ENCODE assay signal across 34 cellular contexts in the genomic region with DNA sequence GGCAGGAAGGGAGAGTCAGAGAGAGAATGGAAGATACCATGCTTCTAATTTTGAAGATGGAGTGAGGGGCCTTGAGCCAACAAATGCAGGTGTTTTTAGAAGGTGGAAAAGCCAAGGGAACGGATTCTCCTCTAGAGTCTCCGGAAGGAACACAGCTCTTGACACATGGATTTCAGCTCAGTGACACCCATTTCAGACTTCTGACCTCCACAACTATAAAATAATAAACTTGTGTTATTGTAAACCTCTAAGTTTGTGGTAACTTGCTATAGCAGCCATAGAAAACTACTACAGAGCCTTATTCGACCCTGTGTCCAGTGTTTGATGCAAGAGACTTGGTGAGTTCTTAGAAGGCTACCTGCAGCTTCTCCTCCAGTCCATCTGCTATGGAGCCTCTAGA. TPM values are rescaled to one million over a fixed set of nuclear protein-coding genes. Genes with fewer than 3 reads are reported as not detected.
"Had no signal": no experiment of that assay in that cellular context is flagged by ENCODE, and none has a peak within 500 bp of the region (broad histone marks: within the 10 kb centered on the region; RNA-seq: fewer than 3 reads in every experiment).

No MANE protein-coding gene starts in this region.

- H3K27me3 ChIP-seq: adrenal gland, body of pancreas, breast epithelium had no signal

- H3K27ac ChIP-seq: adrenal gland, body of pancreas, brain microvascular endothelial cell, breast epithelium, VCaP had no signal

- H3K4me1 ChIP-seq: adrenal gland, body of pancreas, breast epithelium had no signal

- H3K27ac Mint-ChIP-seq: activated B cell treated with CpG ODN at 0.5 μM for 24 hours; activated CD4-positive, alpha-beta memory T cell treated with anti-CD3 and anti-CD28 coated beads for 36 hours; activated CD4-positive, alpha-beta T cell treated with anti-CD3 and anti-CD28 coated beads, Interleukin-2, amount 10 ng/mL, durations not matched to agents 24 days and 14 days; activated naive CD4-positive, alpha-beta T cell treated with anti-CD3 and anti-CD28 coated beads for 36 hours; activated T-cell treated with anti-CD3 and anti-CD28 coated beads, Interleukin-2, amount 50 U/mL, for 72 hours; activated T-helper 1 cell treated with anti-CD3 and anti-CD28 coated beads, Interleukin-12 subunit alpha, Interleukin-12 subunit beta, Interleukin-2, Interleukin-4 antibody, amounts not matched to agents 30 ng/mL and 10 ng/mL and 1 ng/mL, durations not matched to agents 14 hours and 24 hours and 36 hours; activated T-helper 17 cell treated with anti-CD3 and anti-CD28 coated beads, Interleukin-2, amount 50 U/mL, for 72 hours; T-helper 1 cell treated with Interleukin-12 subunit alpha and Interleukin-12 subunit beta and Interleukin-4 antibody, amounts not matched to agents 30 μg/mL and 1 μg/mL, for 36 hours; T-helper 2 cell treated with Interferon-gamma antibody and Interleukin-4, amounts not matched to agents 5 μg/mL and 100 μg/mL, for 36 hours had no signal

- ATAC-seq: activated naive CD4-positive, alpha-beta T cell treated with anti-CD3 and anti-CD28 coated beads, Interleukin-2, amount 50 U/mL, for 72 hours; activated T-helper 17 cell treated with anti-CD3 and anti-CD28 coated beads, Interleukin-2, amount 50 U/mL, for 72 hours; body of pancreas had no signal

- H3K36me3 Mint-ChIP-seq: activated CD4-positive, alpha-beta memory T cell treated with anti-CD3 and anti-CD28 coated beads for 36 hours; activated CD8-positive, alpha-beta memory T cell treated with anti-CD3 and anti-CD28 coated beads, Interleukin-2, amount 10 ng/mL, durations not matched to agents 7 days and 5 days; activated naive CD4-positive, alpha-beta T cell treated with anti-CD3 and anti-CD28 coated beads, Interleukin-2, amount 50 U/mL, for 72 hours had no signal

- H3K4me3 Mint-ChIP-seq: activated B cell treated with CpG ODN at 0.5 μM for 24 hours; activated CD4-positive, alpha-beta memory T cell treated with anti-CD3 and anti-CD28 coated beads for 36 hours; activated CD4-positive, alpha-beta T cell treated with anti-CD3 and anti-CD28 coated beads, Interleukin-2, amount 10 ng/mL, durations not matched to agents 24 days and 14 days; activated CD8-positive, alpha-beta memory T cell treated with anti-CD3 and anti-CD28 coated beads, Interleukin-2, amount 10 ng/mL, durations not matched to agents 7 days and 5 days; activated naive CD4-positive, alpha-beta T cell treated with anti-CD3 and anti-CD28 coated beads for 36 hours; activated T-cell treated with anti-CD3 and anti-CD28 coated beads, Interleukin-2, amount 50 U/mL, for 4 hours; activated T-cell treated with anti-CD3 and anti-CD28 coated beads, Interleukin-2, amount 50 U/mL, for 72 hours; activated T-helper 1 cell treated with anti-CD3 and anti-CD28 coated beads, Interleukin-12 subunit alpha, Interleukin-12 subunit beta, Interleukin-2, Interleukin-4 antibody, amounts not matched to agents 30 ng/mL and 10 ng/mL and 1 ng/mL, durations not matched to agents 14 hours and 24 hours and 36 hours; activated T-helper 17 cell treated with anti-CD3 and anti-CD28 coated beads, Interleukin-2, amount 50 U/mL, for 72 hours; T-helper 1 cell treated with Interleukin-12 subunit alpha and Interleukin-12 subunit beta and Interleukin-4 antibody, amounts not matched to agents 30 μg/mL and 1 μg/mL, for 36 hours; T-helper 2 cell treated with Interferon-gamma antibody and Interleukin-4, amounts not matched to agents 5 μg/mL and 100 μg/mL, for 36 hours had no signal

- H3K4me1 Mint-ChIP-seq: activated B cell treated with CpG ODN at 0.5 μM for 24 hours; activated T-helper 17 cell treated with anti-CD3 and anti-CD28 coated beads, Interleukin-2, amount 50 U/mL, for 72 hours had no signal

- H3K9me3 ChIP-seq: adrenal gland, body of pancreas, breast epithelium had no signal

- H3K4me3 ChIP-seq: adrenal gland, body of pancreas, breast epithelium had no signal

- DNase-seq: activated B cell treated with CpG ODN at 0.5 μM for 24 hours; activated CD4-positive, alpha-beta memory T cell treated with anti-CD3 and anti-CD28 coated beads for 36 hours; activated CD4-positive, alpha-beta T cell treated with anti-CD3 and anti-CD28 coated beads for 4 hours; activated CD4-positive, alpha-beta T cell treated with anti-CD3 and anti-CD28 coated beads, Interleukin-2, amount 50 U/mL, for 1 hour; activated CD4-positive, alpha-beta T cell treated with anti-CD3 and anti-CD28 coated beads, Interleukin-2, amount 50 U/mL, for 4 hours; activated CD4-positive, CD25-positive, alpha-beta regulatory T cell treated with anti-CD3 and anti-CD28 coated beads, Interleukin-2, amount 50 U/mL, for 72 hours; activated effector memory CD4-positive, alpha-beta T cell treated with anti-CD3 and anti-CD28 coated beads, Interleukin-2, amount 50 U/mL, for 16 hours; activated naive CD4-positive, alpha-beta T cell; activated naive CD4-positive, alpha-beta T cell treated with anti-CD3 and anti-CD28 coated beads for 36 hours; activated naive CD4-positive, alpha-beta T cell treated with anti-CD3 and anti-CD28 coated beads, Interleukin-2, amount 50 U/mL, for 16 hours; activated T-cell treated with anti-CD3 and anti-CD28 coated beads for 4 hours; activated T-cell treated with anti-CD3 and anti-CD28 coated beads, Interleukin-2, amount 50 U/mL, for 1 hour; activated T-cell treated with anti-CD3 and anti-CD28 coated beads, Interleukin-2, amount 50 U/mL, for 4 hours; adrenal gland; amniotic stem cell; aorta; body of pancreas; brain microvascular endothelial cell; central memory CD4-positive, alpha-beta T cell; T-helper 1 cell; T-helper 9 cell had no signal

- H3K9me3 Mint-ChIP-seq: activated B cell treated with CpG ODN at 0.5 μM for 24 hours; activated CD4-positive, alpha-beta memory T cell treated with anti-CD3 and anti-CD28 coated beads for 36 hours; activated CD4-positive, alpha-beta T cell treated with anti-CD3 and anti-CD28 coated beads, Interleukin-2, amount 10 ng/mL, durations not matched to agents 24 days and 14 days; activated naive CD4-positive, alpha-beta T cell treated with anti-CD3 and anti-CD28 coated beads for 36 hours; activated naive CD4-positive, alpha-beta T cell treated with anti-CD3 and anti-CD28 coated beads, Interleukin-2, amount 50 U/mL, for 72 hours; activated T-cell treated with anti-CD3 and anti-CD28 coated beads, Interleukin-2, amount 50 U/mL, for 4 hours; activated T-cell treated with anti-CD3 and anti-CD28 coated beads, Interleukin-2, amount 50 U/mL, for 72 hours; activated T-helper 1 cell treated with anti-CD3 and anti-CD28 coated beads, Interleukin-12 subunit alpha, Interleukin-12 subunit beta, Interleukin-2, Interleukin-4 antibody, amounts not matched to agents 30 ng/mL and 10 ng/mL and 1 ng/mL, durations not matched to agents 14 hours and 24 hours and 36 hours; activated T-helper 17 cell treated with anti-CD3 and anti-CD28 coated beads, Interleukin-2, amount 50 U/mL, for 72 hours; T-helper 1 cell treated with Interleukin-12 subunit alpha and Interleukin-12 subunit beta and Interleukin-4 antibody, amounts not matched to agents 30 μg/mL and 1 μg/mL, for 36 hours; T-helper 2 cell treated with Interferon-gamma antibody and Interleukin-4, amounts not matched to agents 5 μg/mL and 100 μg/mL, for 36 hours had no signal

- H3K36me3 ChIP-seq: adrenal gland, brain microvascular endothelial cell, breast epithelium had no signal

RNA-seq across cellular contexts. Expression of a gene that starts 7.8 kb away (rescaled TPM):
- total RNA-seq: activated B cell treated with CpG ODN at 0.5 μM for 24 hours; activated CD4-positive, alpha-beta memory T cell treated with anti-CD3 and anti-CD28 coated beads for 36 hours; activated CD4-positive, alpha-beta T cell treated with anti-CD3 and anti-CD28 coated beads, Interleukin-2, amount 10 ng/mL, durations not matched to agents 24 days and 14 days; activated CD8-positive, alpha-beta memory T cell treated with anti-CD3 and anti-CD28 coated beads, Interleukin-2, amount 10 ng/mL, durations not matched to agents 7 days and 5 days; activated naive CD4-positive, alpha-beta T cell treated with anti-CD3 and anti-CD28 coated beads for 36 hours; activated naive CD4-positive, alpha-beta T cell treated with anti-CD3 and anti-CD28 coated beads, Interleukin-2, amount 50 U/mL, for 72 hours; activated T-cell treated with anti-CD3 and anti-CD28 coated beads, Interleukin-2, amount 50 U/mL, for 4 hours; activated T-cell treated with anti-CD3 and anti-CD28 coated beads, Interleukin-2, amount 50 U/mL, for 72 hours; activated T-helper 1 cell treated with anti-CD3 and anti-CD28 coated beads, Interleukin-12 subunit alpha, Interleukin-12 subunit beta, Interleukin-2, Interleukin-4 antibody, amounts not matched to agents 30 ng/mL and 10 ng/mL and 1 ng/mL, durations not matched to agents 14 hours and 24 hours and 36 hours; activated T-helper 17 cell treated with anti-CD3 and anti-CD28 coated beads, Interleukin-2, amount 50 U/mL, for 72 hours; adrenal gland; aorta; astrocyte; body of pancreas; breast epithelium; cardiac septum; cerebellum had no signal

RNA-seq across cellular contexts. Expression of a gene that starts 16.6 kb away (rescaled TPM):
- total RNA-seq: activated B cell treated with CpG ODN at 0.5 μM for 24 hours; activated CD4-positive, alpha-beta memory T cell treated with anti-CD3 and anti-CD28 coated beads for 36 hours; activated CD4-positive, alpha-beta T cell treated with anti-CD3 and anti-CD28 coated beads, Interleukin-2, amount 10 ng/mL, durations not matched to agents 24 days and 14 days; activated CD8-positive, alpha-beta memory T cell treated with anti-CD3 and anti-CD28 coated beads, Interleukin-2, amount 10 ng/mL, durations not matched to agents 7 days and 5 days; activated naive CD4-positive, alpha-beta T cell treated with anti-CD3 and anti-CD28 coated beads for 36 hours; activated naive CD4-positive, alpha-beta T cell treated with anti-CD3 and anti-CD28 coated beads, Interleukin-2, amount 50 U/mL, for 72 hours; activated T-cell treated with anti-CD3 and anti-CD28 coated beads, Interleukin-2, amount 50 U/mL, for 72 hours; activated T-helper 1 cell treated with anti-CD3 and anti-CD28 coated beads, Interleukin-12 subunit alpha, Interleukin-12 subunit beta, Interleukin-2, Interleukin-4 antibody, amounts not matched to agents 30 ng/mL and 10 ng/mL and 1 ng/mL, durations not matched to agents 14 hours and 24 hours and 36 hours; activated T-helper 17 cell treated with anti-CD3 and anti-CD28 coated beads, Interleukin-2, amount 50 U/mL, for 72 hours; adrenal gland; aorta; body of pancreas; breast epithelium; cardiac septum; cerebellum had no signal

RNA-seq across cellular contexts. Expression of a gene that starts 22.9 kb away (rescaled TPM):
- total RNA-seq: activated B cell treated with CpG ODN at 0.5 μM for 24 hours; activated CD4-positive, alpha-beta memory T cell treated with anti-CD3 and anti-CD28 coated beads for 36 hours; activated CD4-positive, alpha-beta T cell treated with anti-CD3 and anti-CD28 coated beads, Interleukin-2, amount 10 ng/mL, durations not matched to agents 24 days and 14 days; activated CD8-positive, alpha-beta memory T cell treated with anti-CD3 and anti-CD28 coated beads, Interleukin-2, amount 10 ng/mL, durations not matched to agents 7 days and 5 days; activated naive CD4-positive, alpha-beta T cell treated with anti-CD3 and anti-CD28 coated beads for 36 hours; activated naive CD4-positive, alpha-beta T cell treated with anti-CD3 and anti-CD28 coated beads, Interleukin-2, amount 50 U/mL, for 72 hours; activated T-cell treated with anti-CD3 and anti-CD28 coated beads, Interleukin-2, amount 50 U/mL, for 4 hours; activated T-cell treated with anti-CD3 and anti-CD28 coated beads, Interleukin-2, amount 50 U/mL, for 72 hours; activated T-helper 1 cell treated with anti-CD3 and anti-CD28 coated beads, Interleukin-12 subunit alpha, Interleukin-12 subunit beta, Interleukin-2, Interleukin-4 antibody, amounts not matched to agents 30 ng/mL and 10 ng/mL and 1 ng/mL, durations not matched to agents 14 hours and 24 hours and 36 hours; activated T-helper 17 cell treated with anti-CD3 and anti-CD28 coated beads, Interleukin-2, amount 50 U/mL, for 72 hours; adrenal gland; aorta; astrocyte; body of pancreas; breast epithelium; cardiac septum; cerebellum had no signal

RNA-seq across cellular contexts. Expression of a gene that starts 51.8 kb away (rescaled TPM):
- total RNA-seq: activated B cell treated with CpG ODN at 0.5 μM for 24 hours, astrocyte, cerebellum had no signal
